Comparison of ENCODE assay signal across 1 cellular context in the genomic region with DNA sequence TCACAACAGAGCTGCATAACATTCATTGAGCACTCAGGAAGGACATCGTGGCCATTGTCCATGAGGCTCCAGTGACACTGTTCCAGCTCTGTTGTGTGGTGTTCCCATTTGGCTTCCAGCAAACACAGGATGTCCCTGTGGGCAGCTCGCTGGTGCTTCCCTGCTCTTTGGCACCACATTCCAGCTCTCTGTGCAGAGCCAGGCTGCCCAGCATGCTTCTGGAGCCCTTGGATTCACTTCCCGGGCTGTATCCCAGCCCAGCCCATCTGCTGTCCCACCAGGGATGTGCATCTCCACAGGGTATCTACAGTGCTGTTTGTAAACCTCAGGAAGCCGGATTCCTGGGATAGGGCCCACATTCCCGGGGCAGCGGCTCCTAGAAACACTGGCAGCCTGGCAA.
TF ChIP-seq lines count a peak whose summit lies in the region.

No MANE protein-coding gene starts in this region.

TF ChIP-seq in H1, 55 proteins besides CTCF, POLR2A, EP300 and RAD21:
- TF ChIP-seq TAF7 (optimal IDR thresholded peaks at IDR 0.05; ENCODE audit: borderline replicate concordance, low read depth, low read length) (no peak), HDAC2 (IDR thresholded peaks at IDR 0.05; ENCODE audit: borderline replicate concordance in 1 of 2, low read depth in 2 of 2, low read length in 2 of 2) (no peak), SP4 (IDR thresholded peaks at IDR 0.05; ENCODE audit: low read length) (no peak), EGR1 (IDR thresholded peaks at IDR 0.05; ENCODE audit: borderline replicate concordance, low read depth, low read length) (no peak), ASH2L (IDR thresholded peaks at IDR 0.05; ENCODE audit: low read length) (no peak), TBP (IDR thresholded peaks at IDR 0.05; ENCODE audit: low read depth, low read length) (no peak), CTBP2 (IDR thresholded peaks at IDR 0.05; ENCODE audit: borderline replicate concordance, insufficient read depth, insufficient read length, low read length) (no peak), KDM1A (IDR thresholded peaks at IDR 0.05; ENCODE audit: borderline replicate concordance, low read length) (no peak)
- TF ChIP-seq, protein P1, sequence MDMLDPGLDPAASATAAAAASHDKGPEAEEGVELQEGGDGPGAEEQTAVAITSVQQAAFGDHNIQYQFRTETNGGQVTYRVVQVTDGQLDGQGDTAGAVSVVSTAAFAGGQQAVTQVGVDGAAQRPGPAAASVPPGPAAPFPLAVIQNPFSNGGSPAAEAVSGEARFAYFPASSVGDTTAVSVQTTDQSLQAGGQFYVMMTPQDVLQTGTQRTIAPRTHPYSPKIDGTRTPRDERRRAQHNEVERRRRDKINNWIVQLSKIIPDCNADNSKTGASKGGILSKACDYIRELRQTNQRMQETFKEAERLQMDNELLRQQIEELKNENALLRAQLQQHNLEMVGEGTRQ (IDR thresholded peaks at IDR 0.05; ENCODE audit: low read length): no peak
- TF ChIP-seq, protein P2, sequence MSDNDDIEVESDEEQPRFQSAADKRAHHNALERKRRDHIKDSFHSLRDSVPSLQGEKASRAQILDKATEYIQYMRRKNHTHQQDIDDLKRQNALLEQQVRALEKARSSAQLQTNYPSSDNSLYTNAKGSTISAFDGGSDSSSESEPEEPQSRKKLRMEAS (IDR thresholded peaks at IDR 0.05): no peak
